8 cellular contexts compared by ENCODE assay signal in genomic region chr22:44497218-44497903, GRCh38. TPM values are rescaled to one million over a fixed set of nuclear protein-coding genes. Genes with fewer than 3 reads are reported as not detected.
DNase-seq lines count a peak whose midpoint lies in the region; ATAC-seq and TF ChIP-seq lines count a peak whose summit lies in the region.

No MANE protein-coding gene starts in this region.

- H3K27ac Mint-ChIP-seq in CD8-positive, alpha-beta T cell: peak overlapping the region; percentile 81

- WGBS in right lobe of liver (ENCODE audit: insufficient coverage, low coverage, low lambda C conversion rate, missing lambda C conversion rate): 60% methylated on average over 1 of the region's 49 CpGs
- WGBS in thymus: 65% methylated on average over 49 of the region's 49 CpGs

- POLR2A ChIA-PET in CD8-positive, alpha-beta T cell (lab: Charles Lee): no interaction called here

- H3K36me3 Mint-ChIP-seq in CD8-positive, alpha-beta T cell: peaks cover 9% of the 10 kb centered on the region

- DNase-seq in CD8-positive, alpha-beta T cell: no peak
- no peak for DNase-seq in LNCaP clone FGC (ENCODE audit: low read depth)
- peak; percentile 17 for DNase-seq in cerebellar cortex (ENCODE audit: low spot score)
- peak; percentile 33 to 66 (median 55) for DNase-seq in right lobe of liver
- no peak for DNase-seq in mesenteric fat pad (ENCODE audit: low spot score)
- DNase-seq in activated gamma-delta T cell treated with Interleukin-2 at 50 U/mL for 16 hours: no peak

- no peak for ATAC-seq in CD8-positive, alpha-beta T cell
- ATAC-seq in right lobe of liver: peak in 3 of 4 donors; percentile 3 to 20 (median 16)
- no peak for ATAC-seq in GM21381 (IDR thresholded peaks at IDR 0.05; ENCODE audit: unreplicated experiment)

- peak overlapping the region; percentile 65 for H3K4me3 ChIP-seq in CD8-positive, alpha-beta T cell (ENCODE audit: low read depth, low read length)
- H3K4me3 ChIP-seq in LNCaP clone FGC (ENCODE audit: low read depth, low read length) (peak overlapping the region; percentile 71), right lobe of liver (peak overlapping the region; percentile 66 to 89 (median 68)), thymus (ENCODE audit: low read length) (peak overlapping the region; percentile 92)

- H3K9me3 ChIP-seq in CD8-positive, alpha-beta T cell (ENCODE audit: low read length): no peaks in the 10 kb centered on the region
- H3K9me3 ChIP-seq in right lobe of liver (no peaks in the 10 kb centered on the region), thymus (ENCODE audit: control insufficient read depth) (no peaks in the 10 kb centered on the region)

- H3K4me1 ChIP-seq in CD8-positive, alpha-beta T cell (ENCODE audit: insufficient read depth, low read length): peaks cover 44% of the 10 kb centered on the region
- H3K4me1 ChIP-seq in right lobe of liver (peaks cover 0 to 6% (median 3%) of the 10 kb centered on the region in 4 donors), thymus (ENCODE audit: control insufficient read depth, insufficient read depth, low read length) (peaks cover 2% of the 10 kb centered on the region)

- no peaks in the 10 kb centered on the region for H3K27me3 Mint-ChIP-seq in CD8-positive, alpha-beta T cell (ENCODE audit: low read depth)

- H3K36me3 ChIP-seq in CD8-positive, alpha-beta T cell (ENCODE audit: insufficient read depth, low read length): no peaks in the 10 kb centered on the region
- no peaks in the 10 kb centered on the region for H3K36me3 ChIP-seq in right lobe of liver
- H3K36me3 ChIP-seq in thymus (ENCODE audit: control insufficient read depth, insufficient read depth): peaks cover 3% of the 10 kb centered on the region

- peaks cover 38% of the 10 kb centered on the region for H3K4me1 Mint-ChIP-seq in CD8-positive, alpha-beta T cell (ENCODE audit: low read depth)

- peak overlapping the region; percentile 81 for H3K27ac ChIP-seq in CD8-positive, alpha-beta T cell (ENCODE audit: low read depth, low read length)
- H3K27ac ChIP-seq in right lobe of liver (peak overlapping the region; percentile 15 to 70 (median 62)), thymus (ENCODE audit: low read depth) (no peak overlapping the region)

- no peak for TF ChIP-seq CTCF in CD8-positive, alpha-beta T cell (IDR thresholded peaks at IDR 0.05)
- no peak for TF ChIP-seq CTCF in LNCaP clone FGC (IDR thresholded peaks at IDR 0.05; ENCODE audit: control insufficient read depth, extremely low read depth, insufficient read depth)
- no peak for TF ChIP-seq CTCF in right lobe of liver (IDR thresholded peaks at IDR 0.05)

- CTCF ChIA-PET in CD8-positive, alpha-beta T cell (lab: Charles Lee): no interaction called here

- no peaks in the 10 kb centered on the region for H3K9me3 Mint-ChIP-seq in CD8-positive, alpha-beta T cell

- H3K27me3 ChIP-seq in CD8-positive, alpha-beta T cell (ENCODE audit: insufficient read depth, low read length): no peaks in the 10 kb centered on the region
- no peaks in the 10 kb centered on the region for H3K27me3 ChIP-seq in right lobe of liver
- no peaks in the 10 kb centered on the region for H3K27me3 ChIP-seq in thymus (ENCODE audit: control insufficient read depth, insufficient read depth)

- peak overlapping the region; percentile 77 for H3K4me3 Mint-ChIP-seq in CD8-positive, alpha-beta T cell

- intact Hi-C loops in CD8-positive, alpha-beta T cell (cut with DNase I, micrococcal nuclease): loop anchor here in 1 of 2 experiments (5.0 to 10.0 kb wide), 2 partner anchors 315 to 1313 kb away; partner anchors contain the start of genes PARVG and TTLL12
- intact Hi-C loops in right lobe of liver (cut with DNase I): no loop called here

- TF ChIP-seq POLR2A in right lobe of liver (IDR thresholded peaks at IDR 0.05): no peak

RNA-seq across cellular contexts. Expression of gene RTL6, which starts 0.7 kb away (rescaled TPM):
- 10 to 100 TPM; 11.4 to 12.3 TPM for total RNA-seq in CD8-positive, alpha-beta T cell
- total RNA-seq in right lobe of liver (1 to 10 TPM; 3.2 to 4.8 (median 4.2) TPM), mesenteric fat pad (29.6 TPM)
- polyA plus RNA-seq in thymus: 5.7 TPM

Comparison
In these comparisons a context has a peak if more than half of its experiments do, and no peak if none do; other contexts are left out.
1. ATAC-seq: peak in right lobe of liver (3 of 4); none in CD8-positive, alpha-beta T cell (single experiment) and GM21381 (single experiment).
2. DNase-seq: peak in cerebellar cortex (single experiment) and right lobe of liver (3 of 3); none in CD8-positive, alpha-beta T cell (0 of 7), LNCaP clone FGC (single experiment), mesenteric fat pad (single experiment) and activated gamma-delta T cell treated with Interleukin-2 at 50 U/mL for 16 hours (single experiment).
3. Peak in every context shown above with its lines, with median percentiles within 50 percentile points of each other: H3K4me3 ChIP-seq.